Comparison of ENCODE assay signal across 1 cellular context in the genomic region with DNA sequence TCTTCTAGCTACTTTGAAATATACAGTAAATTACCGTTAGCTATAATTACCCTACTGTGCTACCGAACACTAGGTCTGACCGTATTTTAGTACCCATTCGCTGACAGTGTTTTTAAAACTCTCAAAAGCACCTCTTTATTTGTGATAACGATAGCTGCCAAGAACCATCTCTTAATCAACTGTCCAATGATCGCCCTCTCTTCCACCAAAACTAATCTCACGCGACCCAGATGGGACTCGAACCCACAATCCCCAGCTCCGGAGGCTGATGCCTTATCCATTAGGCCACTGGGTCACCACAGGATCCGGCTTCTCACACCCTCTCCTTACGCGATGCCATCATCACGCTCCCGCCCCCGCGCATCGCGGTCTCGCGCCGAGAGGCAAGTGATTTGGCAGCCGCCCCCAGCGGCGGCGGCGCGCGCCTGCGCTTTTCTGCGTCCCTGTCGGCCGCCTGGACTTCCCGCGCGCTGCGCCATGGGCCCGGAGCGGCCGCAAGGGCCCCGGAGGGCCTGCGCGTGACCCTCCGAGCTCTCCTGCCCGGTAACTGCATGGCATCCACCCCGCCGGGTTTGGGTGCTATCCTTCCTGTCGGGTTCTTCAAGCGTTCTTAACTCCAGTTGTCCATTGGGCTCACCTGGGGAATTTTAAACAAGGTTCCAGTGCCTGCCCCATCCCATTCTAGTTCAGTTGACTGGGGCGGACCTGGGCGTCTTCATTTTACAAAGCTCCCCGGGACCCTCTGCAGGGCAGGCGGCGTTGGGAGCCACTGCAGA.
TF ChIP-seq lines count a peak whose summit lies in the region.

No MANE protein-coding gene starts in this region.

TF ChIP-seq in HepG2, 621 proteins besides CTCF, POLR2A, EP300 and RAD21 (continued from another document and continues in another):
- TF ChIP-seq REPIN1 (CRISPR knock-in tag; IDR thresholded peaks at IDR 0.05; ENCODE audit: borderline replicate concordance, low read depth) (peak; percentile 99), PHF5A (CRISPR knock-in tag; IDR thresholded peaks at IDR 0.05; ENCODE audit: low read depth, unreplicated experiment) (peak; percentile 98), ZSCAN20 (CRISPR knock-in tag; IDR thresholded peaks at IDR 0.05; ENCODE audit: borderline replicate concordance) (peak; percentile 86), DBP (CRISPR knock-in tag; IDR thresholded peaks at IDR 0.05; ENCODE audit: not compliant biosample characterization) (peak; percentile 69), TOPORS (CRISPR knock-in tag; IDR thresholded peaks at IDR 0.05) (peak; percentile 95), CHCHD3 (CRISPR knock-in tag; IDR thresholded peaks at IDR 0.05) (0 out of 2 replicates have a peak, but pooled peaks have one; percentile 69), ZBTB7A (CRISPR knock-in tag; IDR thresholded peaks at IDR 0.05) (peak; percentile 80; the same call in 1 of the 2 replicates), ZNF329 (CRISPR knock-in tag; IDR thresholded peaks at IDR 0.05; ENCODE audit: low read depth) (peak; percentile 56; the same call in 1 of the 2 replicates), PHF21A (CRISPR knock-in tag; IDR thresholded peaks at IDR 0.05) (peak; percentile 98), ESRRA (CRISPR knock-in tag; IDR thresholded peaks at IDR 0.05; ENCODE audit: low read depth) (peak; percentile 86), ZNF274 (CRISPR knock-in tag; IDR thresholded peaks at IDR 0.05) (peak; percentile 94), KDM5B (CRISPR knock-in tag; IDR thresholded peaks at IDR 0.05; ENCODE audit: borderline replicate concordance) (peak; percentile 98; the same call in 1 of the 2 replicates), SKI (IDR thresholded peaks at IDR 0.05; ENCODE audit: partially characterized antibody) (peak; percentile 89), ZNF12 (CRISPR knock-in tag; IDR thresholded peaks at IDR 0.05) (peak; percentile 72), ZNF567 (CRISPR knock-in tag; IDR thresholded peaks at IDR 0.05; ENCODE audit: borderline replicate concordance) (0 out of 2 replicates have a peak, but pooled peaks have one; percentile 88), SMC3 (IDR thresholded peaks at IDR 0.05; ENCODE audit: low read length) (no peak), TGIF2 (CRISPR knock-in tag; IDR thresholded peaks at IDR 0.05) (peak; percentile 81), JARID2 (CRISPR knock-in tag; IDR thresholded peaks at IDR 0.05; ENCODE audit: insufficient replicate concordance) (peak; percentile 85), ZNF205 (CRISPR knock-in tag; IDR thresholded peaks at IDR 0.05) (peak; percentile 95), ZNF615 (CRISPR knock-in tag; IDR thresholded peaks at IDR 0.05; ENCODE audit: borderline replicate concordance) (peak; percentile 88; the same call in 1 of the 2 replicates), MIER3 (CRISPR knock-in tag; IDR thresholded peaks at IDR 0.05; ENCODE audit: borderline replicate concordance) (peak; percentile 92; the same call in 1 of the 2 replicates), ZFP91 (CRISPR knock-in tag; IDR thresholded peaks at IDR 0.05; ENCODE audit: borderline replicate concordance) (peak; percentile 97), DDIT3 (CRISPR knock-in tag; IDR thresholded peaks at IDR 0.05) (0 out of 2 replicates have a peak, but pooled peaks have one; percentile 31), ZNF34 (CRISPR knock-in tag; IDR thresholded peaks at IDR 0.05; ENCODE audit: borderline replicate concordance) (peak; percentile 81; the same call in 1 of the 2 replicates), NPAS2 (CRISPR knock-in tag; IDR thresholded peaks at IDR 0.05; ENCODE audit: borderline replicate concordance) (no peak), ZNF775 (CRISPR knock-in tag; IDR thresholded peaks at IDR 0.05; ENCODE audit: borderline replicate concordance) (peak; percentile 11; the same call in 1 of the 2 replicates), ZNF143 (CRISPR knock-in tag; IDR thresholded peaks at IDR 0.05) (peak; percentile 78), ZNF335 (CRISPR knock-in tag; IDR thresholded peaks at IDR 0.05) (peak; percentile 86), MIXL1 (CRISPR knock-in tag; IDR thresholded peaks at IDR 0.05) (peak; percentile 98), ZBTB14 (CRISPR knock-in tag; IDR thresholded peaks at IDR 0.05) (peak; percentile 99), ZSCAN29 (CRISPR knock-in tag; conservative IDR thresholded peaks at IDR 0.05) (peak; percentile 95), IRF2 (CRISPR knock-in tag; IDR thresholded peaks at IDR 0.05) (peak; percentile 97), ZNF124 (CRISPR knock-in tag; IDR thresholded peaks at IDR 0.05) (peak; percentile 90), ZNF720 (CRISPR knock-in tag; IDR thresholded peaks at IDR 0.05) (no peak), SMYD3 (CRISPR knock-in tag; IDR thresholded peaks at IDR 0.05) (peak; percentile 94; the same call in 1 of the 2 replicates), HNRNPLL (IDR thresholded peaks at IDR 0.05; ENCODE audit: low read depth, low read length, poor library complexity, severe bottlenecking) (peak; percentile 95), CBX5 (CRISPR knock-in tag; IDR thresholded peaks at IDR 0.05; ENCODE audit: borderline replicate concordance) (peak; percentile 96), KLF12 (CRISPR knock-in tag; IDR thresholded peaks at IDR 0.05; ENCODE audit: borderline replicate concordance) (peak; percentile 80; the same call in 1 of the 2 replicates), TFDP2 (CRISPR knock-in tag; IDR thresholded peaks at IDR 0.05) (peak; percentile 97), ZNF350 (CRISPR knock-in tag; IDR thresholded peaks at IDR 0.05; ENCODE audit: borderline replicate concordance, low read depth) (peak; percentile 97)
- TF ChIP-seq, protein P1, sequence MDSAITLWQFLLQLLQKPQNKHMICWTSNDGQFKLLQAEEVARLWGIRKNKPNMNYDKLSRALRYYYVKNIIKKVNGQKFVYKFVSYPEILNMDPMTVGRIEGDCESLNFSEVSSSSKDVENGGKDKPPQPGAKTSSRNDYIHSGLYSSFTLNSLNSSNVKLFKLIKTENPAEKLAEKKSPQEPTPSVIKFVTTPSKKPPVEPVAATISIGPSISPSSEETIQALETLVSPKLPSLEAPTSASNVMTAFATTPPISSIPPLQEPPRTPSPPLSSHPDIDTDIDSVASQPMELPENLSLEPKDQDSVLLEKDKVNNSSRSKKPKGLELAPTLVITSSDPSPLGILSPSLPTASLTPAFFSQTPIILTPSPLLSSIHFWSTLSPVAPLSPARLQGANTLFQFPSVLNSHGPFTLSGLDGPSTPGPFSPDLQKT (CRISPR knock-in tag; IDR thresholded peaks at IDR 0.05; ENCODE audit: borderline replicate concordance), result no peak
- TF ChIP-seq, protein P2, sequence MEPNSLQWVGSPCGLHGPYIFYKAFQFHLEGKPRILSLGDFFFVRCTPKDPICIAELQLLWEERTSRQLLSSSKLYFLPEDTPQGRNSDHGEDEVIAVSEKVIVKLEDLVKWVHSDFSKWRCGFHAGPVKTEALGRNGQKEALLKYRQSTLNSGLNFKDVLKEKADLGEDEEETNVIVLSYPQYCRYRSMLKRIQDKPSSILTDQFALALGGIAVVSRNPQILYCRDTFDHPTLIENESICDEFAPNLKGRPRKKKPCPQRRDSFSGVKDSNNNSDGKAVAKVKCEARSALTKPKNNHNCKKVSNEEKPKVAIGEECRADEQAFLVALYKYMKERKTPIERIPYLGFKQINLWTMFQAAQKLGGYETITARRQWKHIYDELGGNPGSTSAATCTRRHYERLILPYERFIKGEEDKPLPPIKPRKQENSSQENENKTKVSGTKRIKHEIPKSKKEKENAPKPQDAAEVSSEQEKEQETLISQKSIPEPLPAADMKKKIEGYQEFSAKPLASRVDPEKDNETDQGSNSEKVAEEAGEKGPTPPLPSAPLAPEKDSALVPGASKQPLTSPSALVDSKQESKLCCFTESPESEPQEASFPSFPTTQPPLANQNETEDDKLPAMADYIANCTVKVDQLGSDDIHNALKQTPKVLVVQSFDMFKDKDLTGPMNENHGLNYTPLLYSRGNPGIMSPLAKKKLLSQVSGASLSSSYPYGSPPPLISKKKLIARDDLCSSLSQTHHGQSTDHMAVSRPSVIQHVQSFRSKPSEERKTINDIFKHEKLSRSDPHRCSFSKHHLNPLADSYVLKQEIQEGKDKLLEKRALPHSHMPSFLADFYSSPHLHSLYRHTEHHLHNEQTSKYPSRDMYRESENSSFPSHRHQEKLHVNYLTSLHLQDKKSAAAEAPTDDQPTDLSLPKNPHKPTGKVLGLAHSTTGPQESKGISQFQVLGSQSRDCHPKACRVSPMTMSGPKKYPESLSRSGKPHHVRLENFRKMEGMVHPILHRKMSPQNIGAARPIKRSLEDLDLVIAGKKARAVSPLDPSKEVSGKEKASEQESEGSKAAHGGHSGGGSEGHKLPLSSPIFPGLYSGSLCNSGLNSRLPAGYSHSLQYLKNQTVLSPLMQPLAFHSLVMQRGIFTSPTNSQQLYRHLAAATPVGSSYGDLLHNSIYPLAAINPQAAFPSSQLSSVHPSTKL (CRISPR knock-in tag; IDR thresholded peaks at IDR 0.05), result peak; percentile 87
- TF ChIP-seq, protein P3, sequence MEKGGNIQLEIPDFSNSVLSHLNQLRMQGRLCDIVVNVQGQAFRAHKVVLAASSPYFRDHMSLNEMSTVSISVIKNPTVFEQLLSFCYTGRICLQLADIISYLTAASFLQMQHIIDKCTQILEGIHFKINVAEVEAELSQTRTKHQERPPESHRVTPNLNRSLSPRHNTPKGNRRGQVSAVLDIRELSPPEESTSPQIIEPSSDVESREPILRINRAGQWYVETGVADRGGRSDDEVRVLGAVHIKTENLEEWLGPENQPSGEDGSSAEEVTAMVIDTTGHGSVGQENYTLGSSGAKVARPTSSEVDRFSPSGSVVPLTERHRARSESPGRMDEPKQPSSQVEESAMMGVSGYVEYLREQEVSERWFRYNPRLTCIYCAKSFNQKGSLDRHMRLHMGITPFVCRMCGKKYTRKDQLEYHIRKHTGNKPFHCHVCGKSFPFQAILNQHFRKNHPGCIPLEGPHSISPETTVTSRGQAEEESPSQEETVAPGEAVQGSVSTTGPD (CRISPR knock-in tag; IDR thresholded peaks at IDR 0.05), result peak; percentile 77
- TF ChIP-seq, protein P4, sequence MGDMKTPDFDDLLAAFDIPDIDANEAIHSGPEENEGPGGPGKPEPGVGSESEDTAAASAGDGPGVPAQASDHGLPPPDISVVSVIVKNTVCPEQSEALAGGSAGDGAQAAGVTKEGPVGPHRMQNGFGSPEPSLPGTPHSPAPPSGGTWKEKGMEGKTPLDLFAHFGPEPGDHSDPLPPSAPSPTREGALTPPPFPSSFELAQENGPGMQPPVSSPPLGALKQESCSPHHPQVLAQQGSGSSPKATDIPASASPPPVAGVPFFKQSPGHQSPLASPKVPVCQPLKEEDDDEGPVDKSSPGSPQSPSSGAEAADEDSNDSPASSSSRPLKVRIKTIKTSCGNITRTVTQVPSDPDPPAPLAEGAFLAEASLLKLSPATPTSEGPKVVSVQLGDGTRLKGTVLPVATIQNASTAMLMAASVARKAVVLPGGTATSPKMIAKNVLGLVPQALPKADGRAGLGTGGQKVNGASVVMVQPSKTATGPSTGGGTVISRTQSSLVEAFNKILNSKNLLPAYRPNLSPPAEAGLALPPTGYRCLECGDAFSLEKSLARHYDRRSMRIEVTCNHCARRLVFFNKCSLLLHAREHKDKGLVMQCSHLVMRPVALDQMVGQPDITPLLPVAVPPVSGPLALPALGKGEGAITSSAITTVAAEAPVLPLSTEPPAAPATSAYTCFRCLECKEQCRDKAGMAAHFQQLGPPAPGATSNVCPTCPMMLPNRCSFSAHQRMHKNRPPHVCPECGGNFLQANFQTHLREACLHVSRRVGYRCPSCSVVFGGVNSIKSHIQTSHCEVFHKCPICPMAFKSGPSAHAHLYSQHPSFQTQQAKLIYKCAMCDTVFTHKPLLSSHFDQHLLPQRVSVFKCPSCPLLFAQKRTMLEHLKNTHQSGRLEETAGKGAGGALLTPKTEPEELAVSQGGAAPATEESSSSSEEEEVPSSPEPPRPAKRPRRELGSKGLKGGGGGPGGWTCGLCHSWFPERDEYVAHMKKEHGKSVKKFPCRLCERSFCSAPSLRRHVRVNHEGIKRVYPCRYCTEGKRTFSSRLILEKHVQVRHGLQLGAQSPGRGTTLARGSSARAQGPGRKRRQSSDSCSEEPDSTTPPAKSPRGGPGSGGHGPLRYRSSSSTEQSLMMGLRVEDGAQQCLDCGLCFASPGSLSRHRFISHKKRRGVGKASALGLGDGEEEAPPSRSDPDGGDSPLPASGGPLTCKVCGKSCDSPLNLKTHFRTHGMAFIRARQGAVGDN (CRISPR knock-in tag; IDR thresholded peaks at IDR 0.05), result peak; percentile 99
